14 cellular contexts compared by ENCODE assay signal in the genomic region with DNA sequence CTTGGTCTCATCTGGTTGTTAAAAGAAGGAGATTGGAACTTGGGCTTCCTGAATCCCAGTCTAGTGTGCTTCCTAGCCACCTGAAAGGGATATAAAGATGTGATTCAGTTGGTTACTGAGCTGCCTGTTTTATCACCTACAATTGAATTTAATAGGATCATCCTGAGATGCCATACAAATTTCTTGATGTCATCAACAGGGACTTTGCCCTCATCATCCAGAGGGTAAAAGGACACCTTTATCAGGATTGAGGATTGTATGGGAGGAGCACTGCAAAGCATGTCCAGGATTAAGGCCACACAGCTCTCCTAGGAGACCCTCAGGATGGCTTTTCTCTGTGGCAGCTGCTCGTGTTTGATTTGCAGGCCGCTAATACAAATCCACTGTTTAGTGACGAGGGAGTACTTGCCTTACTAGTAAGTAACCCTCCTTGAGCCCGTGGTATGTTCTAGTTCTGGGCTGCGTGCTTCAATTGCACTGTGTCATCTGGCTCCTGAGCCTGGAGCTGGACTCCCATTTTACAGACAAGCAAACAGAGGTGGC. TPM values are rescaled to one million over a fixed set of nuclear protein-coding genes. Genes with fewer than 3 reads are reported as not detected.
DNase-seq lines count a peak whose midpoint lies in the region; TF ChIP-seq lines count a peak whose summit lies in the region.
"Had no signal": no experiment of that assay in that cellular context is flagged by ENCODE, and none has a peak within 500 bp of the region (broad histone marks: within the 10 kb centered on the region; RNA-seq: fewer than 3 reads in every experiment).

No MANE protein-coding gene starts in this region.

- H3K9ac ChIP-seq in BLaER1 treated with 17β-estradiol and CSF1 and Interleukin-3, amounts not matched to agents 10 nM and 100 nM = no peak overlapping the region

- no peak overlapping the region for H3K27ac Mint-ChIP-seq in glutamatergic neuron (ENCODE audit: unreplicated experiment)
- H3K27ac Mint-ChIP-seq: CD4-positive, CD25-positive, alpha-beta regulatory T cell; H9; IgD-negative memory B cell had no signal

- H3K27me3 Mint-ChIP-seq in glutamatergic neuron (ENCODE audit: unreplicated experiment) = no peaks in the 10 kb centered on the region

- DNase-seq in NCI-H82 (lab: John Stamatoyannopoulos, UW) (peak; percentile 89), mesenteric fat pad (ENCODE audit: low spot score) (peak; percentile 18), glutamatergic neuron (no peak), NCI-H146 (lab: John Stamatoyannopoulos, UW) (no peak), NCI-H1048 (lab: John Stamatoyannopoulos, UW) (no peak), SW480 (ENCODE audit: low spot score) (no peak)
- DNase-seq: 8988T; C1 segment of cervical spinal cord; CD4-positive, CD25-positive, alpha-beta regulatory T cell; CD8-positive, alpha-beta memory T cell; COR-L47; H9 had no signal

- no peak for TF ChIP-seq CTCF in glutamatergic neuron (IDR thresholded peaks at IDR 0.05; ENCODE audit: partially characterized antibody, unreplicated experiment)

- no peak overlapping the region for H3K27ac ChIP-seq in BLaER1 treated with 17β-estradiol and CSF1 and Interleukin-3, amounts not matched to agents 10 nM and 100 nM

- no peak overlapping the region for H3K4me3 Mint-ChIP-seq in glutamatergic neuron (ENCODE audit: unreplicated experiment)
- H3K4me3 Mint-ChIP-seq: CD4-positive, CD25-positive, alpha-beta regulatory T cell; CD8-positive, alpha-beta memory T cell; H9; IgD-negative memory B cell had no signal

- H3K4me2 ChIP-seq in BLaER1 treated with 17β-estradiol and CSF1 and Interleukin-3, amounts not matched to agents 10 nM and 100 nM = peak overlapping the region in 9 of 11 experiments; percentile 9 to 85 (median 69); a peak in 15 of 22 replicates

- H3K36me3 Mint-ChIP-seq in glutamatergic neuron (ENCODE audit: unreplicated experiment) = no peaks in the 10 kb centered on the region
- H3K36me3 Mint-ChIP-seq: CD4-positive, CD25-positive, alpha-beta regulatory T cell; CD8-positive, alpha-beta memory T cell had no signal

- no peaks in the 10 kb centered on the region for H3K9me3 Mint-ChIP-seq in glutamatergic neuron (ENCODE audit: unreplicated experiment)
- H3K9me3 Mint-ChIP-seq: CD8-positive, alpha-beta memory T cell; H9; IgD-negative memory B cell had no signal

- peaks cover 0 to 10% (median under 1%) of the 10 kb centered on the region in 11 experiments; a peak in 4 of 22 replicates for H3K9me3 ChIP-seq in BLaER1 treated with 17β-estradiol and CSF1 and Interleukin-3, amounts not matched to agents 10 nM and 100 nM (replicated peaks in 1 of 11)

- no peaks in the 10 kb centered on the region for H3K4me1 Mint-ChIP-seq in glutamatergic neuron (ENCODE audit: low read depth, unreplicated experiment)
- H3K4me1 Mint-ChIP-seq: IgD-negative memory B cell had no signal

- peaks cover 0 to 22% (median 3%) of the 10 kb centered on the region in 11 experiments; a peak in 7 of 22 replicates for H3K36me3 ChIP-seq in BLaER1 treated with 17β-estradiol and CSF1 and Interleukin-3, amounts not matched to agents 10 nM and 100 nM

- peaks cover 50 to 87% (median 76%) of the 10 kb centered on the region in 10 experiments for H3K4me1 ChIP-seq in BLaER1 treated with 17β-estradiol and CSF1 and Interleukin-3, amounts not matched to agents 10 nM and 100 nM

- H3K4me3 ChIP-seq in BLaER1 treated with 17β-estradiol and CSF1 and Interleukin-3, amounts not matched to agents 10 nM and 100 nM = no peak overlapping the region

- H4K20me1 ChIP-seq in BLaER1 treated with 17β-estradiol and CSF1 and Interleukin-3, amounts not matched to agents 10 nM and 100 nM = peaks cover 89 to 98% (median 96%) of the 10 kb centered on the region in 11 experiments; a peak in 21 of 22 replicates

- H3K27me3 ChIP-seq in BLaER1 treated with 17β-estradiol and CSF1 and Interleukin-3, amounts not matched to agents 10 nM and 100 nM = no peaks in the 10 kb centered on the region

RNA-seq across cellular contexts. Expression of a gene that starts 28.6 kb away (rescaled TPM):
- total RNA-seq in mesenteric fat pad (20.4 TPM), glutamatergic neuron (ENCODE audit: unreplicated experiment) (1.7 TPM)

Comparison
In these comparisons a context has a peak if more than half of its experiments do, and no peak if none do; other contexts are left out.
1. DNase-seq: peak in NCI-H82 (single experiment) and mesenteric fat pad (single experiment); none in glutamatergic neuron (single experiment), NCI-H146 (single experiment), NCI-H1048 (single experiment) and SW480 (single experiment).